1 cellular context compared by ENCODE assay signal in the genomic region with DNA sequence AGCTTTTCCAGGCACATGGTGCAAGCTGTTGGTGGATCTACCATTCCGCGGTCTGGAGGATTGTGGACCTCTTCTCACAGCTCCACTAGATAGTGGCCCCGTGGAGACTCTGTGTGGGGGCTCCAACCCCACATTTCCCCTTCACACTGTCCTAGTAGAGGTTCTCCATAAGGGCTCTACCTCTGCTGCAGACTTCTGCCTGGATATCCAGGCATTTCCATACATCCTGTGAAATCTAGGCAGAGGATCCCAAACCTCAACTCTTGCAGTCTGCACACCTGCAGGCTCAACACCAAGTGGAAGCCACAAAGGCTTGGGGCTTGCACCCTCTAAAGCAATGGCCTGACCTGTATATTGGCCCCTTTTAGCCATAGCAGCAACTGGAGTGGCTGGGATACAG.
A peak's percentile ranks its signal among the peaks of the same experiment; 100 is the strongest.
TF ChIP-seq lines count a peak whose summit lies in the region.

No MANE protein-coding gene starts in this region.

TF ChIP-seq in K562, 482 proteins besides CTCF, POLR2A, EP300 and RAD21 (continued from another document):
- TF ChIP-seq, protein P1, sequence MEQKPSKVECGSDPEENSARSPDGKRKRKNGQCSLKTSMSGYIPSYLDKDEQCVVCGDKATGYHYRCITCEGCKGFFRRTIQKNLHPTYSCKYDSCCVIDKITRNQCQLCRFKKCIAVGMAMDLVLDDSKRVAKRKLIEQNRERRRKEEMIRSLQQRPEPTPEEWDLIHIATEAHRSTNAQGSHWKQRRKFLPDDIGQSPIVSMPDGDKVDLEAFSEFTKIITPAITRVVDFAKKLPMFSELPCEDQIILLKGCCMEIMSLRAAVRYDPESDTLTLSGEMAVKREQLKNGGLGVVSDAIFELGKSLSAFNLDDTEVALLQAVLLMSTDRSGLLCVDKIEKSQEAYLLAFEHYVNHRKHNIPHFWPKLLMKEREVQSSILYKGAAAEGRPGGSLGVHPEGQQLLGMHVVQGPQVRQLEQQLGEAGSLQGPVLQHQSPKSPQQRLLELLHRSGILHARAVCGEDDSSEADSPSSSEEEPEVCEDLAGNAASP (IDR thresholded peaks at IDR 0.05), result no peak
- TF ChIP-seq SRSF3 (IDR thresholded peaks at IDR 0.05; ENCODE audit: insufficient read depth, low read length) (no peak), SMARCB1 (IDR thresholded peaks at IDR 0.05; ENCODE audit: insufficient read length, low read depth) (no peak), TRIM28 (IDR thresholded peaks at IDR 0.05) (peak; percentile 64; the same call in 1 of the 2 replicates), ARID3A (IDR thresholded peaks at IDR 0.05; ENCODE audit: borderline replicate concordance, low read depth, low read length) (no peak), POLR2H (tag; IDR thresholded peaks at IDR 0.05; ENCODE audit: low read depth) (no peak), MTF1 (CRISPR knock-in tag; IDR thresholded peaks at IDR 0.05; ENCODE audit: borderline replicate concordance) (no peak)
